Comparison of ENCODE assay signal across 8 cellular contexts in genomic region chr17:879546-879945, GRCh38.
DNase-seq lines count a peak whose midpoint lies in the region; ATAC-seq and TF ChIP-seq lines count a peak whose summit lies in the region.

No MANE protein-coding gene starts in this region.

- H3K4me1 ChIP-seq in CD8-positive, alpha-beta T cell (ENCODE audit: insufficient read depth, low read length), result peaks cover 6% of the 10 kb centered on the region
- H3K4me1 ChIP-seq in spleen, result peaks cover 3 to 33% (median 17%) of the 10 kb centered on the region in 6 donors

- no peak overlapping the region for H3K4me3 ChIP-seq in CD8-positive, alpha-beta T cell (ENCODE audit: low read depth, low read length)
- no peak overlapping the region for H3K4me3 ChIP-seq in spleen

- H3K27me3 Mint-ChIP-seq in CD8-positive, alpha-beta T cell (ENCODE audit: low read depth), result peaks cover 33% of the 10 kb centered on the region
- peaks cover 43% of the 10 kb centered on the region for H3K27me3 Mint-ChIP-seq in T-helper 17 cell

- no peaks in the 10 kb centered on the region for H3K27me3 ChIP-seq in CD8-positive, alpha-beta T cell (ENCODE audit: insufficient read depth, low read length)
- peaks cover 0 to 23% (median 0%) of the 10 kb centered on the region in 7 donors for H3K27me3 ChIP-seq in spleen (replicated peaks in 1 of 7)

- H3K4me3 Mint-ChIP-seq in CD8-positive, alpha-beta T cell, result no peak overlapping the region
- H3K4me3 Mint-ChIP-seq in T-helper 17 cell, result no peak overlapping the region

- DNase-seq in CD8-positive, alpha-beta T cell, result peak; percentile 29 to 75 (median 56)
- DNase-seq in T-helper 17 cell (peak; percentile 50 to 59 (median 56)), astrocyte of the hippocampus (ENCODE audit: low read depth, low spot score) (peak; percentile 97), iPS DF 4.7 (ENCODE audit: extremely low read depth, low spot score) (peak; percentile 96), spleen (peak; percentile 79), AML-193 (lab: John Stamatoyannopoulos, UW) (no peak)

- TF ChIP-seq POLR2A in spleen (IDR thresholded peaks at IDR 0.05), result no peak

- CTCF ChIA-PET in CD8-positive, alpha-beta T cell (lab: Charles Lee), result interaction anchor here (0.7 to 3.6 kb wide), 14 partner anchors 11 to 120 kb away, joined by 3 to 35 read pairs (median 4); partner anchors contain the start of genes NXN and TIMM22

- POLR2A ChIA-PET in CD8-positive, alpha-beta T cell (lab: Charles Lee), result interaction anchor here (0.9 to 1.0 kb wide), 2 partner anchors 100 to 117 kb away, joined by 3 read pairs; partner anchors contain the start of gene NXN

- peak; percentile 68 for ATAC-seq in CD8-positive, alpha-beta T cell
- ATAC-seq in T-helper 17 cell, result peak; percentile 77
- no peak for ATAC-seq in HG03457 (IDR thresholded peaks at IDR 0.05; ENCODE audit: unreplicated experiment)

- H3K9me3 ChIP-seq in CD8-positive, alpha-beta T cell (ENCODE audit: low read length), result no peaks in the 10 kb centered on the region
- H3K9me3 ChIP-seq in T-helper 17 cell (ENCODE audit: control insufficient read depth, low read length, poor library complexity, severe bottlenecking) (no peaks in the 10 kb centered on the region), spleen (no peaks in the 10 kb centered on the region)

- TF ChIP-seq EP300 in Ishikawa (IDR thresholded peaks at IDR 0.05; ENCODE audit: borderline replicate concordance), result peak; percentile 72

- H3K27ac Mint-ChIP-seq in CD8-positive, alpha-beta T cell, result no peak overlapping the region
- H3K27ac Mint-ChIP-seq in T-helper 17 cell, result no peak overlapping the region

- H3K9me3 Mint-ChIP-seq in CD8-positive, alpha-beta T cell, result no peaks in the 10 kb centered on the region

- H3K36me3 Mint-ChIP-seq in CD8-positive, alpha-beta T cell, result no peaks in the 10 kb centered on the region
- peaks cover 2% of the 10 kb centered on the region for H3K36me3 Mint-ChIP-seq in T-helper 17 cell (ENCODE audit: low read depth)

- peak; percentile 56 for TF ChIP-seq CTCF in CD8-positive, alpha-beta T cell (IDR thresholded peaks at IDR 0.05)
- TF ChIP-seq CTCF in spleen (IDR thresholded peaks at IDR 0.05 in 8 of 11, conservative IDR thresholded peaks at IDR 0.05 in 3 of 11), result peak in 10 of 11 experiments; percentile 16 to 68 (median 49)

- WGBS in spleen, 5 donors, result 32 to 44% (median 36%) methylated on average over 15 to 16 of the region's 16 CpGs

- TF ChIP-seq RAD21 in Ishikawa (IDR thresholded peaks at IDR 0.05; ENCODE audit: low read depth), result peak; percentile 73

- no peaks in the 10 kb centered on the region for H3K36me3 ChIP-seq in CD8-positive, alpha-beta T cell (ENCODE audit: insufficient read depth, low read length)
- no peaks in the 10 kb centered on the region for H3K36me3 ChIP-seq in spleen

- intact Hi-C loops in CD8-positive, alpha-beta T cell (cut with DNase I, micrococcal nuclease), result loop anchor here in 1 of 2 experiments (1.0 kb wide), 2 partner anchors 102 to 117 kb away; no protein-coding TSS in a partner anchor
- intact Hi-C loops in spleen (cut with DNase I; ENCODE audit: low total_unique reads), result no loop called here

- peaks cover 10% of the 10 kb centered on the region for H3K4me1 Mint-ChIP-seq in CD8-positive, alpha-beta T cell (ENCODE audit: low read depth)
- H3K4me1 Mint-ChIP-seq in T-helper 17 cell, result peaks cover 10% of the 10 kb centered on the region

- H3K27ac ChIP-seq in CD8-positive, alpha-beta T cell (ENCODE audit: low read depth, low read length), result no peak overlapping the region
- H3K27ac ChIP-seq in spleen, result peak overlapping the region; percentile 8 to 85 (median 71)

TF ChIP-seq in Ishikawa, 13 proteins besides CTCF, POLR2A, EP300 and RAD21:
- peak; percentile 82 for TF ChIP-seq TCF12 (IDR thresholded peaks at IDR 0.05; ENCODE audit: low read depth)
- peak; percentile 35; the same call in 1 of the 2 replicates for TF ChIP-seq FOXM1 (IDR thresholded peaks at IDR 0.05; ENCODE audit: borderline replicate concordance, low read depth)
- TF ChIP-seq MAX (IDR thresholded peaks at IDR 0.05), result peak; percentile 86
- TF ChIP-seq EGR1 (IDR thresholded peaks at IDR 0.05), result no peak
- no peak for TF ChIP-seq CREB1 (IDR thresholded peaks at IDR 0.05; ENCODE audit: low read depth)
- peak; percentile 84 for TF ChIP-seq TEAD4 (IDR thresholded peaks at IDR 0.05)
- peak; percentile 96 for TF ChIP-seq NFIC (IDR thresholded peaks at IDR 0.05)

Comparison
In these comparisons a context has a peak if more than half of its experiments do, and no peak if none do; other contexts are left out.
1. DNase-seq: peak in CD8-positive, alpha-beta T cell (7 of 7), T-helper 17 cell (3 of 3), astrocyte of the hippocampus (single experiment), iPS DF 4.7 (single experiment) and spleen (single experiment); none in AML-193 (0 of 2).